ENCODE assay signal across 8 cellular contexts in genomic region chr15:78437107-78437761, GRCh38. TPM values are rescaled to one million over a fixed set of nuclear protein-coding genes. Genes with fewer than 3 reads are reported as not detected.
DNase-seq lines count a peak whose midpoint lies in the region; ATAC-seq and TF ChIP-seq lines count a peak whose summit lies in the region.

No MANE protein-coding gene starts in this region.

- peaks cover 38% of the 10 kb centered on the region for H4K20me1 ChIP-seq in Loucy (ENCODE audit: insufficient read depth, low read length, poor library complexity, severe bottlenecking)

- POLR2A ChIA-PET in activated CD4-positive, alpha-beta T cell treated with anti-CD3 and anti-CD28 coated beads, Interleukin-2, amount 10 ng/mL, durations not matched to agents 7 days and 5 days (lab: Charles Lee) = interaction anchor here (0.6 to 1.0 kb wide), 5 partner anchors 30 to 472 kb away, joined by 3 to 5 read pairs (median 4); partner anchors contain the start of gene DNAJA4

- H3K79me2 ChIP-seq in Loucy (ENCODE audit: insufficient read depth, low read length) = peaks cover 42% of the 10 kb centered on the region

- peak overlapping the region; percentile 96 for H2AFZ ChIP-seq in Loucy (ENCODE audit: low read length)

- H3K4me1 Mint-ChIP-seq in activated CD4-positive, alpha-beta T cell treated with anti-CD3 and anti-CD28 coated beads, Interleukin-2, amount 10 ng/mL, durations not matched to agents 7 days and 5 days = peaks cover 37% of the 10 kb centered on the region
- peaks cover 28% of the 10 kb centered on the region for H3K4me1 Mint-ChIP-seq in chondrocyte (ENCODE audit: low read depth)

- H3K27me3 Mint-ChIP-seq in activated CD4-positive, alpha-beta T cell treated with anti-CD3 and anti-CD28 coated beads, Interleukin-2, amount 10 ng/mL, durations not matched to agents 7 days and 5 days = no peaks in the 10 kb centered on the region
- peaks cover 4% of the 10 kb centered on the region for H3K27me3 Mint-ChIP-seq in chondrocyte (ENCODE audit: low read depth)

- no peak for DNase-seq in activated CD4-positive, alpha-beta T cell treated with anti-CD3 and anti-CD28 coated beads, Interleukin-2, amount 10 ng/mL, durations not matched to agents 7 days and 5 days
- no peak for DNase-seq in activated CD4-positive, alpha-beta T cell treated with anti-CD3 and anti-CD28 coated beads for 48 hours
- DNase-seq in chondrocyte (ENCODE audit: low spot score) (no peak), CD1c-positive myeloid dendritic cell (ENCODE audit: extremely low spot score) (no peak), mesenteric fat pad (ENCODE audit: low spot score) (no peak)

- H3K9me3 ChIP-seq in Loucy (ENCODE audit: insufficient read depth, low read depth, low read length) (no peaks in the 10 kb centered on the region), muscle layer of colon (ENCODE audit: low read length) (no peaks in the 10 kb centered on the region)

- TF ChIP-seq CTCF in Loucy (conservative IDR thresholded peaks at IDR 0.05; ENCODE audit: low read length) (no peak), chondrocyte (IDR thresholded peaks at IDR 0.05) (no peak)

- H3F3A ChIP-seq in Loucy (ENCODE audit: low read depth) = no peaks in the 10 kb centered on the region

- H3K36me3 Mint-ChIP-seq in activated CD4-positive, alpha-beta T cell treated with anti-CD3 and anti-CD28 coated beads, Interleukin-2, amount 10 ng/mL, durations not matched to agents 7 days and 5 days (ENCODE audit: low read depth) = peaks cover 21% of the 10 kb centered on the region
- no peaks in the 10 kb centered on the region for H3K36me3 Mint-ChIP-seq in chondrocyte (ENCODE audit: low read depth)

- peak overlapping the region; percentile 92 for H3K4me3 ChIP-seq in Loucy (ENCODE audit: low read length, poor library complexity, severe bottlenecking)
- H3K4me3 ChIP-seq in muscle layer of colon (ENCODE audit: low read depth in 1 of 2, low read length in 2 of 2) = peak overlapping the region; percentile 54 to 68

- H3K27me3 ChIP-seq in Loucy (ENCODE audit: insufficient read depth, low read length, poor library complexity, severe bottlenecking) (peaks cover 4% of the 10 kb centered on the region), muscle layer of colon (ENCODE audit: control insufficient read depth in 1 of 2, insufficient read depth in 2 of 2, low read length in 2 of 2) (no peaks in the 10 kb centered on the region)

- H3K9me2 ChIP-seq in Loucy (replicated peaks; ENCODE audit: low read depth, low read length) = no peaks in the 10 kb centered on the region

- H3K27ac Mint-ChIP-seq in activated CD4-positive, alpha-beta T cell treated with anti-CD3 and anti-CD28 coated beads, Interleukin-2, amount 10 ng/mL, durations not matched to agents 7 days and 5 days = peak overlapping the region; percentile 94
- H3K27ac Mint-ChIP-seq in chondrocyte (ENCODE audit: unreplicated experiment) = peak overlapping the region; percentile 96

- ATAC-seq in HG02610 (IDR thresholded peaks at IDR 0.05; ENCODE audit: unreplicated experiment) = no peak

- no peaks in the 10 kb centered on the region for H3K9me3 Mint-ChIP-seq in activated CD4-positive, alpha-beta T cell treated with anti-CD3 and anti-CD28 coated beads, Interleukin-2, amount 10 ng/mL, durations not matched to agents 7 days and 5 days
- H3K9me3 Mint-ChIP-seq in chondrocyte (ENCODE audit: low read depth) = no peaks in the 10 kb centered on the region

- H3K36me3 ChIP-seq in Loucy (ENCODE audit: insufficient read depth, low read length) = peaks cover 6% of the 10 kb centered on the region; the same call in 1 of the 2 replicates
- peaks cover 16% of the 10 kb centered on the region for H3K36me3 ChIP-seq in muscle layer of colon (ENCODE audit: insufficient read depth, low read length)

- H3K4me3 Mint-ChIP-seq in activated CD4-positive, alpha-beta T cell treated with anti-CD3 and anti-CD28 coated beads, Interleukin-2, amount 10 ng/mL, durations not matched to agents 7 days and 5 days = peak overlapping the region; percentile 88
- H3K4me3 Mint-ChIP-seq in chondrocyte (ENCODE audit: unreplicated experiment) = peak overlapping the region; percentile 84

- peak overlapping the region; percentile 78 for H3K27ac ChIP-seq in muscle layer of colon (ENCODE audit: low read depth, low read length)

- peak overlapping the region; percentile 79 for H3K4me2 ChIP-seq in Loucy (ENCODE audit: low read depth, low read length, poor library complexity, severe bottlenecking)

- CTCF ChIA-PET in activated CD4-positive, alpha-beta T cell treated with anti-CD3 and anti-CD28 coated beads, Interleukin-2, amount 10 ng/mL, durations not matched to agents 7 days and 5 days (lab: Charles Lee) = interaction anchor here (1.0 to 2.8 kb wide), 9 partner anchors 8 to 104 kb away, joined by 3 to 15 read pairs (median 5); no protein-coding TSS in a partner anchor

- H3K4me1 ChIP-seq in Loucy (ENCODE audit: insufficient read depth, low read length, poor library complexity, severe bottlenecking) (peaks cover 26% of the 10 kb centered on the region), muscle layer of colon (ENCODE audit: insufficient read depth, low read length) (peaks cover 34% of the 10 kb centered on the region)

- H3K9ac ChIP-seq in Loucy (ENCODE audit: low read depth, low read length, poor library complexity, severe bottlenecking) (peak overlapping the region; percentile 97), muscle layer of colon (ENCODE audit: low read length) (peak overlapping the region; percentile 4)

RNA-seq across cellular contexts. Expression of gene IREB2, which starts 0.8 kb away (rescaled TPM):
- 10 to 100 TPM; 52.9 to 57.2 TPM for total RNA-seq in activated CD4-positive, alpha-beta T cell treated with anti-CD3 and anti-CD28 coated beads, Interleukin-2, amount 10 ng/mL, durations not matched to agents 7 days and 5 days
- total RNA-seq in chondrocyte = 54.0 to 56.1 TPM (median 54.3 TPM) in 3 replicates
- total RNA-seq in mesenteric fat pad = 57.1 TPM
